Comparison of ENCODE assay signal across 16 cellular contexts in genomic region chr6:165939601-165940290, GRCh38.
"Had no signal": no experiment of that assay in that cellular context is flagged by ENCODE, and none has a peak within 500 bp of the region (broad histone marks: within the 10 kb centered on the region; RNA-seq: fewer than 3 reads in every experiment).

No MANE protein-coding gene starts in this region.

- H2AFZ ChIP-seq: hepatocyte had no signal

- H3K27ac Mint-ChIP-seq: dendritic cell treated with granulocyte-macrophage colony-stimulating factor and Interleukin-4, amounts not matched to agents 40 ng/mL and 50 ng/mL, for 4 days; effector memory CD8-positive, alpha-beta T cell; natural killer cell treated with Interleukin-12 subunit alpha and Interleukin-12 subunit beta and Interleukin-15 and Interleukin-18, amount 100 ng/mL, for 72 hours; type B pancreatic cell had no signal

- H3K36me3 ChIP-seq: uterus had no signal

- H3K4me1 ChIP-seq: foreskin keratinocyte, uterus had no signal

- H3K27ac ChIP-seq: foreskin keratinocyte, hepatocyte, uterus had no signal

- H3K4me3 Mint-ChIP-seq: dendritic cell treated with granulocyte-macrophage colony-stimulating factor and Interleukin-4, amounts not matched to agents 40 ng/mL and 50 ng/mL, for 4 days; effector memory CD8-positive, alpha-beta T cell; natural killer cell treated with Interleukin-12 subunit alpha and Interleukin-12 subunit beta and Interleukin-15 and Interleukin-18, amount 100 ng/mL, for 72 hours; type B pancreatic cell had no signal

- H3K36me3 Mint-ChIP-seq: natural killer cell treated with Interleukin-12 subunit alpha and Interleukin-12 subunit beta and Interleukin-15 and Interleukin-18, amount 100 ng/mL, for 72 hours; type B pancreatic cell had no signal

- ATAC-seq: effector memory CD8-positive, alpha-beta T cell; foreskin keratinocyte; left colon; left ventricle myocardium superior; natural killer cell treated with Interleukin-12 subunit alpha and Interleukin-12 subunit beta and Interleukin-15 and Interleukin-18, amount 100 ng/mL, for 72 hours; sciatic nerve had no signal

- H3K9me3 Mint-ChIP-seq: natural killer cell treated with Interleukin-12 subunit alpha and Interleukin-12 subunit beta and Interleukin-15 and Interleukin-18, amount 100 ng/mL, for 72 hours; type B pancreatic cell had no signal

- H3K9me3 ChIP-seq: uterus had no signal

- H3K4me3 ChIP-seq: hepatocyte, lung, uterus had no signal

- H3K27me3 Mint-ChIP-seq: dendritic cell treated with granulocyte-macrophage colony-stimulating factor and Interleukin-4, amounts not matched to agents 40 ng/mL and 50 ng/mL, for 4 days had no signal

- H3K79me2 ChIP-seq: hepatocyte had no signal

- H3K27me3 ChIP-seq: foreskin keratinocyte, hepatocyte, uterus had no signal

- H3K4me2 ChIP-seq: hepatocyte had no signal

- DNase-seq: effector memory CD8-positive, alpha-beta T cell; foreskin keratinocyte; head of caudate nucleus; left colon; left ventricle myocardium superior; mesenchymal stem cell; midbrain; stimulated activated CD4-positive, alpha-beta T cell treated with anti-CD3 and anti-CD28 coated beads, Interleukin-2, amount 100 ng/mL, for 24 hours; stimulated activated naive CD4-positive, alpha-beta T cell treated with Interleukin-2 at 50 U/mL for 16 hours; uterus had no signal
